In the genomic region with DNA sequence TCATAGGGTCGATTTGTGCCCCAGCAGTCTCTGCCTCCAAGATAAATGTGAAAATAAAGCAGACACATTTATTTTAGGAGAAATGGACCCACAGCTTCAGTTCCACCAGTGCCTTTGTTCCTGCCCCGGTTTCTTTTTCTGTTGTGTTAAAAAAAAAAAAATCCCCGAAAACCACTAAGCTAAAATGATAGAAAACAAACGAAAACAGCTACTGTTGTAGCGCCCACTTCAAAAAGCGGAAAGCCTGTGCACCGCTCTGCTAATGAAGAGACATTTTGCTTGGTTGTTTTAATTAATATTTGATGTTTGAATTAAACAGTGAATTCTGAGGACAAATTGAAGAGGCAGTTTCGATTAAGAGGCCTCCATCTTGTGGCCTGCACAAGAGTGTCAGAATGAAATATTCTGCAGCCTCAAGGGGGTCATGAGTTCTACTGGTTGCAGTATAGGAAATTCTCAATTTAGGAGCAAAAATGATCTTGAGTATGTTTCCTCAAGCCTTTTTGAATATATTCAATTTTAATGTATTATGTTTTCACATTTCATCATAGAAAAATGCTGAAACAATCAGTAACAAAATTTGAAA, we compare ENCODE assay signal across 18 cellular contexts.
A peak's percentile ranks its signal among the peaks of the same experiment; 100 is the strongest.
DNase-seq lines count a peak whose midpoint lies in the region; ATAC-seq and TF ChIP-seq lines count a peak whose summit lies in the region.
"Had no signal": no experiment of that assay in that cellular context is flagged by ENCODE, and none has a peak within 500 bp of the region (broad histone marks: within the 10 kb centered on the region; RNA-seq: fewer than 3 reads in every experiment).

No MANE protein-coding gene starts in this region.

- H3K27ac Mint-ChIP-seq in activated CD4-positive, alpha-beta T cell treated with anti-CD3 and anti-CD28 coated beads for 36 hours: peak overlapping the region; percentile 88
- H3K27ac Mint-ChIP-seq in activated CD8-positive, alpha-beta T cell treated with anti-CD3 and anti-CD28 coated beads for 36 hours: peak overlapping the region; percentile 91
- H3K27ac Mint-ChIP-seq in immature natural killer cell: peak overlapping the region; percentile 26 to 91 (median 82)
- H3K27ac Mint-ChIP-seq: B cell had no signal

- H3K27ac ChIP-seq in thyroid gland: no peak overlapping the region
- H3K27ac ChIP-seq: 22Rv1, coronary artery, ovary, right lobe of liver had no signal

- no peak for TF ChIP-seq CTCF in activated CD8-positive, alpha-beta T cell treated with anti-CD3 and anti-CD28 coated beads for 36 hours (IDR thresholded peaks at IDR 0.05)
- TF ChIP-seq CTCF in thyroid gland (IDR thresholded peaks at IDR 0.05): no peak

- intact Hi-C loops in activated CD4-positive, alpha-beta T cell treated with anti-CD3 and anti-CD28 coated beads for 36 hours (cut with DNase I, micrococcal nuclease): no loop called here
- intact Hi-C loops in activated CD8-positive, alpha-beta T cell treated with anti-CD3 and anti-CD28 coated beads for 36 hours (cut with micrococcal nuclease): no loop called here
- intact Hi-C loops in thyroid gland (cut with DNase I): no loop called here

- no peaks in the 10 kb centered on the region for H3K9me3 ChIP-seq in thyroid gland
- H3K9me3 ChIP-seq: ovary, right lobe of liver had no signal

- POLR2A ChIA-PET in activated CD4-positive, alpha-beta T cell treated with anti-CD3 and anti-CD28 coated beads for 36 hours (lab: Charles Lee): interaction anchor here (0.6 kb wide), 1 partner anchor 90 kb away, joined by 3 read pairs; no protein-coding TSS in a partner anchor
- POLR2A ChIA-PET in activated CD8-positive, alpha-beta T cell treated with anti-CD3 and anti-CD28 coated beads for 36 hours (lab: Charles Lee): no interaction called here

- H3K9me3 Mint-ChIP-seq in activated CD4-positive, alpha-beta T cell treated with anti-CD3 and anti-CD28 coated beads for 36 hours (ENCODE audit: low read depth): no peaks in the 10 kb centered on the region
- no peaks in the 10 kb centered on the region for H3K9me3 Mint-ChIP-seq in activated CD8-positive, alpha-beta T cell treated with anti-CD3 and anti-CD28 coated beads for 36 hours
- peaks cover 0 to 1% (median 0%) of the 10 kb centered on the region in 6 donors for H3K9me3 Mint-ChIP-seq in immature natural killer cell
- H3K9me3 Mint-ChIP-seq: brain had no signal

- peak overlapping the region; percentile 32 for H3K4me3 ChIP-seq in Jurkat, Clone E6-1 (ENCODE audit: low read length)
- no peak overlapping the region for H3K4me3 ChIP-seq in thyroid gland (replicated peaks in 1 of 3)
- H3K4me3 ChIP-seq: coronary artery, lung, ovary, right lobe of liver had no signal

- no peak for TF ChIP-seq POLR2A in thyroid gland (IDR thresholded peaks at IDR 0.05)

- peaks cover 22% of the 10 kb centered on the region for H3K36me3 Mint-ChIP-seq in activated CD4-positive, alpha-beta T cell treated with anti-CD3 and anti-CD28 coated beads for 36 hours (ENCODE audit: low read depth)
- peaks cover 26% of the 10 kb centered on the region for H3K36me3 Mint-ChIP-seq in activated CD8-positive, alpha-beta T cell treated with anti-CD3 and anti-CD28 coated beads for 36 hours (ENCODE audit: low read depth)
- H3K36me3 Mint-ChIP-seq in immature natural killer cell: peaks cover 0 to 6% (median 0%) of the 10 kb centered on the region in 3 donors

- CTCF ChIA-PET in activated CD4-positive, alpha-beta T cell treated with anti-CD3 and anti-CD28 coated beads for 36 hours (lab: Charles Lee): interaction anchor here (0.7 to 1.0 kb wide), 5 partner anchors 25 to 304 kb away, joined by 3 read pairs; no protein-coding TSS in a partner anchor
- CTCF ChIA-PET in activated CD8-positive, alpha-beta T cell treated with anti-CD3 and anti-CD28 coated beads for 36 hours (lab: Charles Lee): interaction anchor here (0.7 to 1.3 kb wide), 4 partner anchors 54 to 168 kb away, joined by 3 to 4 read pairs (median 4); no protein-coding TSS in a partner anchor

- ATAC-seq in activated CD4-positive, alpha-beta T cell treated with anti-CD3 and anti-CD28 coated beads for 36 hours: peak; percentile 61
- ATAC-seq in activated CD8-positive, alpha-beta T cell treated with anti-CD3 and anti-CD28 coated beads for 36 hours: peak; percentile 71
- ATAC-seq in HG02852 (IDR thresholded peaks at IDR 0.05; ENCODE audit: unreplicated experiment): no peak
- ATAC-seq: right lobe of liver had no signal

- H3K4me3 Mint-ChIP-seq in activated CD4-positive, alpha-beta T cell treated with anti-CD3 and anti-CD28 coated beads for 36 hours: peak overlapping the region; percentile 36
- peak overlapping the region; percentile 59 for H3K4me3 Mint-ChIP-seq in activated CD8-positive, alpha-beta T cell treated with anti-CD3 and anti-CD28 coated beads for 36 hours
- H3K4me3 Mint-ChIP-seq in immature natural killer cell: peak overlapping the region; percentile 24 to 72 (median 58)
- H3K4me3 Mint-ChIP-seq: B cell had no signal

- DNase-seq in activated CD4-positive, alpha-beta T cell treated with anti-CD3 and anti-CD28 coated beads for 36 hours: no peak
- DNase-seq in activated CD4-positive, alpha-beta T cell treated with anti-CD3 and anti-CD28 coated beads for 48 hours: no peak
- no peak for DNase-seq in Jurkat, Clone E6-1 (ENCODE audit: low read depth, low spot score)
- DNase-seq in activated CD8-positive, alpha-beta T cell treated with anti-CD3 and anti-CD28 coated beads for 36 hours: no peak
- DNase-seq in immature natural killer cell: no peak
- DNase-seq in C1 segment of cervical spinal cord (lab: John Stamatoyannopoulos, UW): no peak
- DNase-seq in thyroid gland: no peak
- DNase-seq: NCI-H524, ovary, right lobe of liver, SW 1271, trophoblast cell had no signal

- no peaks in the 10 kb centered on the region for H3K27me3 Mint-ChIP-seq in activated CD4-positive, alpha-beta T cell treated with anti-CD3 and anti-CD28 coated beads for 36 hours
- no peaks in the 10 kb centered on the region for H3K27me3 Mint-ChIP-seq in activated CD8-positive, alpha-beta T cell treated with anti-CD3 and anti-CD28 coated beads for 36 hours
- H3K27me3 Mint-ChIP-seq in immature natural killer cell (ENCODE audit: low read depth in 3 of 3): peaks cover 0 to 4% (median 4%) of the 10 kb centered on the region in 3 donors
- H3K27me3 Mint-ChIP-seq: B cell, brain had no signal

- H3K4me1 Mint-ChIP-seq in activated CD4-positive, alpha-beta T cell treated with anti-CD3 and anti-CD28 coated beads for 36 hours: peaks cover 31% of the 10 kb centered on the region
- peaks cover 32% of the 10 kb centered on the region for H3K4me1 Mint-ChIP-seq in activated CD8-positive, alpha-beta T cell treated with anti-CD3 and anti-CD28 coated beads for 36 hours (ENCODE audit: low read depth)
- peaks cover 7 to 27% of the 10 kb centered on the region in 2 donors for H3K4me1 Mint-ChIP-seq in immature natural killer cell

- no peaks in the 10 kb centered on the region for H3K4me1 ChIP-seq in thyroid gland

- 87 to 89% methylated on average over 8 of the region's 8 CpGs for WGBS in thyroid gland, 2 donors

- H3K36me3 ChIP-seq in thyroid gland: no peaks in the 10 kb centered on the region
- H3K36me3 ChIP-seq: ovary had no signal

- H3K27me3 ChIP-seq in thyroid gland: no peaks in the 10 kb centered on the region
- H3K27me3 ChIP-seq: ovary, right lobe of liver had no signal
